Comparison of ENCODE assay signal across 28 cellular contexts in genomic region chr2:205237524-205237923, GRCh38.
DNase-seq lines count a peak whose midpoint lies in the region; ATAC-seq, FAIRE-seq and TF ChIP-seq lines count a peak whose summit lies in the region.
"Had no signal": no experiment of that assay in that cellular context is flagged by ENCODE, and none has a peak within 500 bp of the region (broad histone marks: within the 10 kb centered on the region; RNA-seq: fewer than 3 reads in every experiment).

No MANE protein-coding gene starts in this region.

- no peak overlapping the region for H3K9ac ChIP-seq in HepG2 (ENCODE audit: insufficient read depth, low read depth, low read length)
- H3K9ac ChIP-seq: BLaER1 treated with 17β-estradiol and CSF1 and Interleukin-3, amounts not matched to agents 10 nM and 100 nM had no signal

- H3K36me3 ChIP-seq in HepG2 (replicated peaks in 1 of 2; ENCODE audit: control insufficient read depth in 1 of 2, insufficient read depth in 2 of 2, low read length in 2 of 2) (no peaks in the 10 kb centered on the region), right lobe of liver (no peaks in the 10 kb centered on the region)
- H3K36me3 ChIP-seq: BLaER1 treated with 17β-estradiol and CSF1 and Interleukin-3, amounts not matched to agents 10 nM and 100 nM; cardiac muscle cell; esophagus muscularis mucosa; gastroesophageal sphincter had no signal

- no peaks in the 10 kb centered on the region for H3K36me3 Mint-ChIP-seq in WTC11
- H3K36me3 Mint-ChIP-seq in nephron progenitor cell (ENCODE audit: low read depth) = no peaks in the 10 kb centered on the region
- H3K36me3 Mint-ChIP-seq: activated naive CD4-positive, alpha-beta T cell treated with anti-CD3 and anti-CD28 coated beads, Interleukin-2, amount 50 U/mL, for 24 hours had no signal

- DNase-seq in HepG2 (ENCODE audit: low spot score) (no peak), right lobe of liver (no peak), WTC11 (ENCODE audit: low spot score) (no peak), nephron progenitor cell (no peak), AG08395 (ENCODE audit: low spot score) (no peak), NCI-H526 treated with DMSO at 0.1 percent for 48 hours (lab: John Stamatoyannopoulos, UW) (no peak), posterior vena cava (ENCODE audit: low spot score) (no peak)
- DNase-seq: activated CD4-positive, alpha-beta T cell treated with anti-CD3 and anti-CD28 coated beads for 1 hour; activated CD8-positive, alpha-beta T cell treated with anti-CD3 and anti-CD28 coated beads for 36 hours; COR-L47; DMS79 treated with DMSO at 0.1 percent for 48 hours; effector memory CD8-positive, alpha-beta T cell; IMR-90; NCI-H1092; NCI-H187 treated with DMSO at 0.1 percent for 48 hours; NCI-H526; posterior cingulate gyrus; stimulated activated naive CD8-positive, alpha-beta T cell treated with anti-CD3 and anti-CD28 coated beads, Interleukin-15, amount 100 ng/mL, for 72 hours had no signal

- H3K79me2 ChIP-seq in HepG2 (ENCODE audit: insufficient read depth, low read length) = no peaks in the 10 kb centered on the region

- WGBS in HepG2 (ENCODE audit: low lambda C conversion rate) = 39% methylated on average over 3 of the region's 3 CpGs
- 88% methylated on average over 3 of the region's 3 CpGs for WGBS in right lobe of liver (ENCODE audit: insufficient coverage, low coverage, low lambda C conversion rate, missing lambda C conversion rate)

- no peak for TF ChIP-seq EP300 in HepG2 (IDR thresholded peaks at IDR 0.05; ENCODE audit: low read depth in 2 of 2, low read length in 2 of 2)
- no peak for TF ChIP-seq EP300 in HepG2 (CRISPR knock-in tag; IDR thresholded peaks at IDR 0.05; ENCODE audit: borderline replicate concordance)

- H3K4me1 Mint-ChIP-seq in WTC11 (peaks cover 19% of the 10 kb centered on the region), nephron progenitor cell (no peaks in the 10 kb centered on the region)
- H3K4me1 Mint-ChIP-seq: stimulated activated naive CD8-positive, alpha-beta T cell treated with anti-CD3 and anti-CD28 coated beads, Interleukin-15, amount 100 ng/mL, for 72 hours had no signal

- TF ChIP-seq CTCF in HepG2 (CRISPR knock-in tag; IDR thresholded peaks at IDR 0.05) (no peak), right lobe of liver (IDR thresholded peaks at IDR 0.05) (no peak), WTC11 (IDR thresholded peaks at IDR 0.05) (no peak), nephron progenitor cell (IDR thresholded peaks at IDR 0.05) (peak; percentile 13)

- H3K27me3 Mint-ChIP-seq in WTC11 (ENCODE audit: low read depth) = no peaks in the 10 kb centered on the region
- no peaks in the 10 kb centered on the region for H3K27me3 Mint-ChIP-seq in nephron progenitor cell (ENCODE audit: low read depth, poor library complexity)
- H3K27me3 Mint-ChIP-seq: activated CD8-positive, alpha-beta T cell treated with anti-CD3 and anti-CD28 coated beads for 36 hours; activated naive CD4-positive, alpha-beta T cell treated with anti-CD3 and anti-CD28 coated beads, Interleukin-2, amount 50 U/mL, for 24 hours; effector memory CD8-positive, alpha-beta T cell; stimulated activated naive CD8-positive, alpha-beta T cell treated with anti-CD3 and anti-CD28 coated beads, Interleukin-15, amount 100 ng/mL, for 72 hours had no signal

- CTCF ChIA-PET in HepG2 (lab: Yijun Ruan, JAX; ENCODE audit: low intra/inter-chr PET ratio, low total read pairs) (no interaction called here), WTC11 (lab: Charles Lee) (no interaction called here)

- H3K27me3 ChIP-seq in HepG2 (ENCODE audit: control insufficient read depth in 1 of 2, insufficient read depth in 2 of 2, low read length in 2 of 2) (no peaks in the 10 kb centered on the region), right lobe of liver (no peaks in the 10 kb centered on the region)
- H3K27me3 ChIP-seq: BLaER1 treated with 17β-estradiol and CSF1 and Interleukin-3, amounts not matched to agents 10 nM and 100 nM; cardiac muscle cell; esophagus muscularis mucosa; gastroesophageal sphincter had no signal

- no peak overlapping the region for H2AFZ ChIP-seq in HepG2 (ENCODE audit: low read length)

- H3K9me3 Mint-ChIP-seq in WTC11 (no peaks in the 10 kb centered on the region), nephron progenitor cell (no peaks in the 10 kb centered on the region)
- H3K9me3 Mint-ChIP-seq: activated CD8-positive, alpha-beta T cell treated with anti-CD3 and anti-CD28 coated beads for 36 hours; activated naive CD4-positive, alpha-beta T cell treated with anti-CD3 and anti-CD28 coated beads, Interleukin-2, amount 50 U/mL, for 24 hours; activated T-helper 2 cell treated with anti-CD3 and anti-CD28 coated beads, Interferon-gamma antibody, Interleukin-2, Interleukin-4, amounts not matched to agents 10 μg/mL and 5 μg/mL and 100 μg/mL, durations not matched to agents 14 hours and 24 hours and 36 hours; effector memory CD8-positive, alpha-beta T cell; stimulated activated naive CD8-positive, alpha-beta T cell treated with anti-CD3 and anti-CD28 coated beads, Interleukin-15, amount 100 ng/mL, for 72 hours had no signal

- TF ChIP-seq RAD21 in HepG2 (CRISPR knock-in tag; IDR thresholded peaks at IDR 0.05) = no peak

- H3K4me3 Mint-ChIP-seq in WTC11 = no peak overlapping the region
- H3K4me3 Mint-ChIP-seq in nephron progenitor cell = no peak overlapping the region
- H3K4me3 Mint-ChIP-seq: activated CD8-positive, alpha-beta T cell treated with anti-CD3 and anti-CD28 coated beads for 36 hours; activated naive CD4-positive, alpha-beta T cell treated with anti-CD3 and anti-CD28 coated beads, Interleukin-2, amount 50 U/mL, for 24 hours; effector memory CD8-positive, alpha-beta T cell; stimulated activated naive CD8-positive, alpha-beta T cell treated with anti-CD3 and anti-CD28 coated beads, Interleukin-15, amount 100 ng/mL, for 72 hours had no signal

- intact Hi-C loops in HepG2 (cut with micrococcal nuclease; ENCODE audit: unreplicated experiment) (no loop called here), right lobe of liver (cut with DNase I) (no loop called here), posterior vena cava (cut with DNase I) (no loop called here)

- no peak overlapping the region for H3K27ac ChIP-seq in HepG2 (ENCODE audit: extremely low read length, insufficient read depth, low read length)
- no peak overlapping the region for H3K27ac ChIP-seq in right lobe of liver
- H3K27ac ChIP-seq: A549; BLaER1 treated with 17β-estradiol and CSF1 and Interleukin-3, amounts not matched to agents 10 nM and 100 nM; cardiac muscle cell; coronary artery; esophagus muscularis mucosa; gastroesophageal sphincter had no signal

- H3K27ac Mint-ChIP-seq in WTC11 (no peak overlapping the region), nephron progenitor cell (no peak overlapping the region)
- H3K27ac Mint-ChIP-seq: activated CD8-positive, alpha-beta T cell treated with anti-CD3 and anti-CD28 coated beads for 36 hours; activated naive CD4-positive, alpha-beta T cell treated with anti-CD3 and anti-CD28 coated beads, Interleukin-2, amount 50 U/mL, for 24 hours; activated T-helper 2 cell treated with anti-CD3 and anti-CD28 coated beads, Interferon-gamma antibody, Interleukin-2, Interleukin-4, amounts not matched to agents 10 μg/mL and 5 μg/mL and 100 μg/mL, durations not matched to agents 14 hours and 24 hours and 36 hours; effector memory CD8-positive, alpha-beta T cell; stimulated activated naive CD8-positive, alpha-beta T cell treated with anti-CD3 and anti-CD28 coated beads, Interleukin-15, amount 100 ng/mL, for 72 hours had no signal

- in situ Hi-C loops in HepG2 (cut with HindIII; ENCODE audit: extremely low pct_ligation_motif_present, low pct_unique_long_range_greater_than_20kb) = no loop called here

- no peak for FAIRE-seq in HepG2 (lab: Jason Lieb, UNC)
- FAIRE-seq: A549, GM12892 had no signal

- H3K4me3 ChIP-seq in HepG2 (replicated peaks in 1 of 3; ENCODE audit: insufficient read depth in 1 of 3, low read depth in 2 of 3, low read length in 3 of 3) (no peak overlapping the region), right lobe of liver (no peak overlapping the region)
- H3K4me3 ChIP-seq: A549; BLaER1 treated with 17β-estradiol and CSF1 and Interleukin-3, amounts not matched to agents 10 nM and 100 nM; cardiac muscle cell; coronary artery; esophagus muscularis mucosa; gastroesophageal sphincter had no signal

- H4K20me1 ChIP-seq in HepG2 (ENCODE audit: insufficient read depth, low read length) = no peaks in the 10 kb centered on the region
- H4K20me1 ChIP-seq: BLaER1 treated with 17β-estradiol and CSF1 and Interleukin-3, amounts not matched to agents 10 nM and 100 nM had no signal

- H3K4me2 ChIP-seq in HepG2 (ENCODE audit: low read depth, low read length) = no peak overlapping the region
- H3K4me2 ChIP-seq: A549; BLaER1 treated with 17β-estradiol and CSF1 and Interleukin-3, amounts not matched to agents 10 nM and 100 nM had no signal

- TF ChIP-seq POLR2A in HepG2 (IDR thresholded peaks at IDR 0.05; ENCODE audit: insufficient read depth in 1 of 2, low read depth in 2 of 2, low read length in 2 of 2) (no peak), right lobe of liver (IDR thresholded peaks at IDR 0.05) (no peak)

- 0 out of 3 replicates have a peak, but pooled peaks have one; percentile 33 for ATAC-seq in HepG2
- no peak for ATAC-seq in right lobe of liver
- peak; percentile 53; the same call in 1 of the 2 replicates for ATAC-seq in WTC11
- ATAC-seq in activated CD4-positive, CD25-positive, alpha-beta regulatory T cell treated with anti-CD3 and anti-CD28 coated beads, Interleukin-2, amount 50 U/mL, for 24 hours = no peak
- ATAC-seq: activated CD8-positive, alpha-beta T cell treated with anti-CD3 and anti-CD28 coated beads for 36 hours; effector memory CD8-positive, alpha-beta T cell; gastroesophageal sphincter; stimulated activated naive CD8-positive, alpha-beta T cell treated with anti-CD3 and anti-CD28 coated beads, Interleukin-15, amount 100 ng/mL, for 72 hours had no signal

- POLR2A ChIA-PET in HepG2 (lab: Yijun Ruan, JAX) = no interaction called here
- POLR2A ChIA-PET in WTC11 (lab: Charles Lee) = no interaction called here

- H3K9me3 ChIP-seq in HepG2 (ENCODE audit: low read length) (peaks cover 3% of the 10 kb centered on the region; the same call in 1 of the 2 replicates), right lobe of liver (no peaks in the 10 kb centered on the region)
- H3K9me3 ChIP-seq: A549; BLaER1 treated with 17β-estradiol and CSF1 and Interleukin-3, amounts not matched to agents 10 nM and 100 nM; esophagus muscularis mucosa; gastroesophageal sphincter had no signal

- no peaks in the 10 kb centered on the region for H3K4me1 ChIP-seq in HepG2 (ENCODE audit: insufficient read depth, low read length)
- no peaks in the 10 kb centered on the region for H3K4me1 ChIP-seq in right lobe of liver
- H3K4me1 ChIP-seq: BLaER1 treated with 17β-estradiol and CSF1 and Interleukin-3, amounts not matched to agents 10 nM and 100 nM; esophagus muscularis mucosa; gastroesophageal sphincter had no signal

- no TSS peak for BruUV-seq in HepG2 (replicated peaks; lab: Mats Ljungman, UMichigan)

TF ChIP-seq in WTC11, 78 proteins besides CTCF, POLR2A, EP300 and RAD21 (continues in another document):
- TF ChIP-seq ZNF396 (CRISPR knock-in tag; IDR thresholded peaks at IDR 0.05; ENCODE audit: borderline replicate concordance) = no peak
- TF ChIP-seq CREM (CRISPR knock-in tag; IDR thresholded peaks at IDR 0.05) = no peak

Comparison
In these comparisons a context has a peak if more than half of its experiments do, and no peak if none do; other contexts are left out.
1. ATAC-seq: peak in HepG2 (single experiment) and WTC11 (single experiment); none in right lobe of liver (0 of 4) and activated CD4-positive, CD25-positive, alpha-beta regulatory T cell treated with anti-CD3 and anti-CD28 coated beads, Interleukin-2, amount 50 U/mL, for 24 hours (0 of 2).